ENCODE assay signal across 8 cellular contexts in genomic region chr16:10941935-10942351, GRCh38. TPM values are rescaled to one million over a fixed set of nuclear protein-coding genes. Genes with fewer than 3 reads are reported as not detected.
DNase-seq lines count a peak whose midpoint lies in the region; ATAC-seq, FAIRE-seq and TF ChIP-seq lines count a peak whose summit lies in the region.
"Not testable (repeated sequence)": the region's sequence is repeated elsewhere in the genome, so short reads cannot be mapped to it uniquely, and the experiment has no call there.

No MANE protein-coding gene starts in this region.

- intact Hi-C loops in GM12878 (cut with micrococcal nuclease; ENCODE audit: unreplicated experiment): not testable (repeated sequence)

- not testable (repeated sequence) for BruUV-seq in GM12878 (replicated peaks; lab: Mats Ljungman, UMichigan)

- H3K27me3 ChIP-seq in BE2C; GM12878 (replicated peaks in 1 of 2; ENCODE audit: control insufficient read depth in 2 of 2, insufficient read depth in 2 of 2, low read length in 1 of 2); foreskin keratinocyte; mucosa of rectum (ENCODE audit: control insufficient read depth in 2 of 2, insufficient read depth in 2 of 2, low read length in 2 of 2): not testable (repeated sequence)

- not testable (repeated sequence) for H2AFZ ChIP-seq in GM12878 (ENCODE audit: control insufficient read depth, low read depth, low read length)

- not testable (repeated sequence) for TF ChIP-seq POLR2A in GM12878 (IDR thresholded peaks at IDR 0.05; ENCODE audit: low read depth, low read length)

- H3K36me3 ChIP-seq in BE2C; GM12878 (ENCODE audit: control insufficient read depth in 2 of 2, insufficient read depth in 2 of 2, low read length in 1 of 2); mucosa of rectum (ENCODE audit: control insufficient read depth in 2 of 2, insufficient read depth in 2 of 2, low read length in 2 of 2): not testable (repeated sequence)

- H3K4me3 ChIP-seq in BE2C (ENCODE audit: low read depth, low read length) (peak overlapping the region; percentile 81), GM12878 (peak overlapping the region; percentile 82; the same call in 1 of the 2 replicates), mucosa of rectum (ENCODE audit: low read length in 2 of 2) (peak overlapping the region; percentile 71 to 83)

- H3K4me2 ChIP-seq in GM12878 (ENCODE audit: control insufficient read depth, insufficient read depth): not testable (repeated sequence)

- not testable (repeated sequence) for H3K9me3 Mint-ChIP-seq in T-helper 1 cell treated with Interleukin-12 subunit alpha and Interleukin-12 subunit beta and Interleukin-4 antibody, amounts not matched to agents 30 μg/mL and 1 μg/mL, for 36 hours

- in situ Hi-C loops in GM12878 (cut with MboI): not testable (repeated sequence)

- H3K27me3 Mint-ChIP-seq in T-helper 1 cell treated with Interleukin-12 subunit alpha and Interleukin-12 subunit beta and Interleukin-4 antibody, amounts not matched to agents 30 μg/mL and 1 μg/mL, for 36 hours (ENCODE audit: low read depth): not testable (repeated sequence)

- H4K20me1 ChIP-seq in GM12878 (ENCODE audit: control insufficient read depth, insufficient read depth): not testable (repeated sequence)

- not testable (repeated sequence) for H3K4me1 ChIP-seq in BE2C
- peaks cover 37% of the 10 kb centered on the region for H3K4me1 ChIP-seq in GM12878 (ENCODE audit: control insufficient read depth, insufficient read depth, low read length)
- H3K4me1 ChIP-seq in foreskin keratinocyte: peaks cover 18% of the 10 kb centered on the region
- H3K4me1 ChIP-seq in mucosa of rectum (ENCODE audit: control insufficient read depth in 2 of 2, insufficient read depth in 2 of 2, low read length in 2 of 2): peaks cover 59% of the 10 kb centered on the region in 2 donors

- not testable (repeated sequence) for TF ChIP-seq CTCF in BE2C (IDR thresholded peaks at IDR 0.05; ENCODE audit: low read depth, low read length); GM12878 (IDR thresholded peaks at IDR 0.05 in 2 of 3, conservative IDR thresholded peaks at IDR 0.05 in 1 of 3; ENCODE audit: control insufficient read depth in 2 of 3, extremely low read depth in 1 of 3, insufficient read depth in 1 of 3, low read depth in 3 of 3, low read length in 3 of 3); foreskin keratinocyte (conservative IDR thresholded peaks at IDR 0.05)

- H3K79me2 ChIP-seq in GM12878 (ENCODE audit: control insufficient read depth, insufficient read depth, low read length): peaks cover 76% of the 10 kb centered on the region

- RAD21 ChIA-PET in GM12878 (lab: Charles Lee; ENCODE audit: unreplicated experiment): interaction anchor here (0.6 to 7.1 kb wide), 14 partner anchors 8 to 840 kb away, joined by 3 to 50 read pairs (median 4); partner anchors contain the start of genes CIITA and SOCS1

- H3K4me1 Mint-ChIP-seq in T-helper 1 cell treated with Interleukin-12 subunit alpha and Interleukin-12 subunit beta and Interleukin-4 antibody, amounts not matched to agents 30 μg/mL and 1 μg/mL, for 36 hours (ENCODE audit: low read depth): peaks cover 71% of the 10 kb centered on the region

- not testable (repeated sequence) for DNase-seq in BE2C; GM12878 (ENCODE audit: low read depth, low spot score); foreskin keratinocyte
- DNase-seq in stimulated activated CD4-positive, alpha-beta T cell treated with anti-CD3 and anti-CD28 coated beads, Interleukin-15, amount 100 ng/mL, for 24 hours: peak; percentile 32

- H3K27ac ChIP-seq in GM12878 (ENCODE audit: control insufficient read depth, insufficient read depth) (peak overlapping the region; percentile 40; the same call in 1 of the 2 replicates), foreskin keratinocyte (peak overlapping the region; percentile 41)
- H3K27ac ChIP-seq in mucosa of rectum (ENCODE audit: low read depth in 2 of 2, low read length in 2 of 2): not testable (repeated sequence)

- under 1% methylated on average over 34 of the region's 52 CpGs for WGBS in GM12878 (ENCODE audit: insufficient coverage, insufficient replicate concordance, low lambda C conversion rate, missing lambda C conversion rate)

- H3K36me3 Mint-ChIP-seq in T-helper 1 cell treated with Interleukin-12 subunit alpha and Interleukin-12 subunit beta and Interleukin-4 antibody, amounts not matched to agents 30 μg/mL and 1 μg/mL, for 36 hours (ENCODE audit: low read depth): peaks cover 17% of the 10 kb centered on the region

- not testable (repeated sequence) for H3K9me3 ChIP-seq in BE2C; GM12878 (replicated peaks; ENCODE audit: control insufficient read depth, insufficient read depth, low read length); mucosa of rectum (ENCODE audit: control insufficient read depth in 2 of 2, low read length in 2 of 2)

- POLR2A ChIA-PET in GM12878 (lab: Charles Lee): interaction anchor here (1.0 to 3.8 kb wide), 7 partner anchors 8 to 459 kb away, joined by 3 to 24 read pairs (median 6); partner anchors contain the start of gene NUBP1

- SMC1A ChIA-PET in GM12878 (lab: Charles Lee; ENCODE audit: uncharacterized antibody, unreplicated experiment): interaction anchor here (1.0 to 3.0 kb wide), 8 partner anchors 9 to 206 kb away, joined by 3 to 12 read pairs (median 6); partner anchors contain the start of genes CIITA and NUBP1

- not testable (repeated sequence) for H3K27ac Mint-ChIP-seq in T-helper 1 cell treated with Interleukin-12 subunit alpha and Interleukin-12 subunit beta and Interleukin-4 antibody, amounts not matched to agents 30 μg/mL and 1 μg/mL, for 36 hours

- H3K9ac ChIP-seq in GM12878 (ENCODE audit: control insufficient read depth, insufficient read depth, low read length) (peak overlapping the region; percentile 90; the same call in 1 of the 2 replicates), mucosa of rectum (ENCODE audit: low read depth in 1 of 2, low read length in 2 of 2) (peak overlapping the region in 1 of 2 donors; percentile 69)

- TF ChIP-seq RAD21 in GM12878 (IDR thresholded peaks at IDR 0.05; ENCODE audit: insufficient read depth, low read depth, low read length): not testable (repeated sequence)

- TF ChIP-seq EP300 in GM12878 (IDR thresholded peaks at IDR 0.05; ENCODE audit: borderline replicate concordance in 1 of 2, control insufficient read depth in 1 of 2, low read depth in 2 of 2, low read length in 2 of 2): not testable (repeated sequence)

- not testable (repeated sequence) for FAIRE-seq in GM12878 (lab: Jason Lieb, UNC)

- CTCF ChIA-PET in GM12878 (lab: Yijun Ruan, JAX): interaction anchor here (0.8 to 6.3 kb wide), 5 partner anchors 7 to 427 kb away, joined by 3 to 63 read pairs (median 3); no protein-coding TSS in a partner anchor

- ATAC-seq in GM19452 (IDR thresholded peaks at IDR 0.05; ENCODE audit: unreplicated experiment) (peak; percentile 10), HG03442 (IDR thresholded peaks at IDR 0.05; ENCODE audit: unreplicated experiment) (peak; percentile 1), GM12878 (peak; percentile 4; the same call in 2 of the 3 replicates), foreskin keratinocyte (peak; percentile 8)

- peak overlapping the region; percentile 94 for H3K4me3 Mint-ChIP-seq in T-helper 1 cell treated with Interleukin-12 subunit alpha and Interleukin-12 subunit beta and Interleukin-4 antibody, amounts not matched to agents 30 μg/mL and 1 μg/mL, for 36 hours

RNA-seq across cellular contexts. Expression of gene DEXI, which starts 0.3 kb away (rescaled TPM):
- 68.8 TPM for polyA plus RNA-seq in BE2C (2012; ENCODE audit: insufficient read depth, insufficient read length, low read depth)
- total RNA-seq in GM12878 (2013; cell fraction: nucleolus; rRNA removed): 26.1 and 29.0 TPM in 2 replicates
- total RNA-seq in GM12878 (2014; rRNA removed): 26.3 and 28.6 TPM in 2 replicates
- total RNA-seq in GM12878 (2014; rRNA removed; fragmentation: Illumina TruSeq; extraction: Trizol): 17.0 and 17.3 TPM in 2 replicates
- 22.7 and 24.2 TPM in 2 replicates for total RNA-seq in GM12878 (2021)
- polyA plus RNA-seq in GM12878 (2011; ENCODE audit: low read depth): 7.1 TPM
- polyA plus RNA-seq in GM12878 (2011; rRNA removed): 11.4 and 15.2 TPM in 2 replicates
- polyA plus RNA-seq in GM12878 (2011; cell fraction: cytosol; rRNA removed): 21.8 and 24.6 TPM in 2 replicates
- 37.7 and 44.3 TPM in 2 replicates for polyA plus RNA-seq in GM12878 (2011; cell fraction: nucleus; rRNA removed)
- 15.5 and 16.1 TPM in 2 replicates for polyA plus RNA-seq in GM12878 (2012)
- 17.8 and 21.7 TPM in 2 replicates for polyA plus RNA-seq in GM12878 (2014; fragmentation: Illumina TruSeq; extraction: Trizol)
- 1 to 10 TPM; 1.4 to 4.3 TPM for polyA plus RNA-seq in GM12878 (2014; fragmentation: Nextera tagmentation; extraction: Ambion mirVana)
- 22.9 and 25.7 TPM in 2 replicates for polyA plus RNA-seq in GM12878 (2014; rRNA removed)
- 10 to 100 TPM; 14.0 to 19.8 TPM for polyA plus RNA-seq in GM12878 (2016; fragmentation: Nextera tagmentation; extraction: Ambion mirVana)
- polyA minus RNA-seq in GM12878 (2011; rRNA and poly(A)+ RNA removed): 18.1 and 24.7 TPM in 2 replicates
- 9.6 and 11.0 TPM in 2 replicates for polyA minus RNA-seq in GM12878 (2011; cell fraction: cytosol; rRNA and poly(A)+ RNA removed)
- polyA minus RNA-seq in GM12878 (2011; cell fraction: nucleus; rRNA and poly(A)+ RNA removed): 14.1 and 21.8 TPM in 2 replicates
- 42.8 and 45.1 TPM in 2 replicates for total RNA-seq in foreskin keratinocyte
- polyA plus RNA-seq in foreskin keratinocyte: 40.4 and 43.1 TPM in 2 replicates

RNA-seq across cellular contexts. Expression of gene CLEC16A, which starts 2.4 kb away (rescaled TPM):
- 33.3 TPM for polyA plus RNA-seq in BE2C (2012; ENCODE audit: insufficient read depth, insufficient read length, low read depth)
- 277 and 301 TPM in 2 replicates for total RNA-seq in GM12878 (2013; cell fraction: nucleolus; rRNA removed)
- total RNA-seq in GM12878 (2014; rRNA removed): 17.1 and 17.6 TPM in 2 replicates
- total RNA-seq in GM12878 (2014; rRNA removed; fragmentation: Illumina TruSeq; extraction: Trizol): 14.1 and 14.6 TPM in 2 replicates
- total RNA-seq in GM12878 (2021): 28.7 and 30.0 TPM in 2 replicates
- polyA plus RNA-seq in GM12878 (2011; ENCODE audit: low read depth): 5.6 TPM
- polyA plus RNA-seq in GM12878 (2011; rRNA removed): 16.4 and 20.2 TPM in 2 replicates
- polyA plus RNA-seq in GM12878 (2011; cell fraction: cytosol; rRNA removed): 17.6 and 21.8 TPM in 2 replicates
- 39.8 and 50.1 TPM in 2 replicates for polyA plus RNA-seq in GM12878 (2011; cell fraction: nucleus; rRNA removed)
- 11.8 and 12.2 TPM in 2 replicates for polyA plus RNA-seq in GM12878 (2012)
- polyA plus RNA-seq in GM12878 (2014; fragmentation: Illumina TruSeq; extraction: Trizol): 19.3 and 20.5 TPM in 2 replicates
- 1 to 10 TPM; 1.5 to 3.1 TPM for polyA plus RNA-seq in GM12878 (2014; fragmentation: Nextera tagmentation; extraction: Ambion mirVana)
- polyA plus RNA-seq in GM12878 (2014; rRNA removed): 18.1 and 18.7 TPM in 2 replicates
- 10 to 100 TPM; 27.1 to 28.8 TPM for polyA plus RNA-seq in GM12878 (2016; fragmentation: Nextera tagmentation; extraction: Ambion mirVana)
- polyA minus RNA-seq in GM12878 (2011; rRNA and poly(A)+ RNA removed): 117 and 120 TPM in 2 replicates
- 46.5 and 51.2 TPM in 2 replicates for polyA minus RNA-seq in GM12878 (2011; cell fraction: cytosol; rRNA and poly(A)+ RNA removed)
- 42.9 and 65.1 TPM in 2 replicates for polyA minus RNA-seq in GM12878 (2011; cell fraction: nucleus; rRNA and poly(A)+ RNA removed)
- 21.0 and 22.0 TPM in 2 replicates for total RNA-seq in foreskin keratinocyte
- 11.4 and 12.0 TPM in 2 replicates for polyA plus RNA-seq in foreskin keratinocyte
